16 cellular contexts compared by ENCODE assay signal in the genomic region with DNA sequence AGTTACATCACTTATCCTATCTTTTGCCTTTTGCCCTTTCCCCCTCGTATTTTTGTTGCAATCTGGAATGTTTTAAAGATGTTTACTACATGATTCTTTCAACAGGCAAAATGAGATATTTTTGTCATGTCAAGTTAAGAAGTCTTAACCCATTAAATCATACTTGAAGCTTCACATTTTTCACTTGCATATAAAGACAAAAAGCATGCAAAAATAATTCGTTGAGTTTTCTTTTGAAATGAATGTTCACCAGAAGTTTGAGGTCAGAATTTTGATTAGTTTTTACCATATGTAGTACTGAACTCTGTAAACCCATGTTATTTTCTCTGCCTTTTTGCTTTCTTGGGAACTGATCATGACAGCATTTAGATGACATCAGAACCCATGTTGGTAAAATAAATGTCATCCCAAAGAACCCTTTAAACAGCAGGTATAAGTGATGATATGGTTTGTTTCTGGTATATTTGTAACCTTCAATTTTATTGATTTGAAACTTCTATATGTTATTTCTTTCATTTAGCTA.
DNase-seq lines count a peak whose midpoint lies in the region; ATAC-seq and TF ChIP-seq lines count a peak whose summit lies in the region.
"Had no signal": no experiment of that assay in that cellular context is flagged by ENCODE, and none has a peak within 500 bp of the region (broad histone marks: within the 10 kb centered on the region; RNA-seq: fewer than 3 reads in every experiment).

No MANE protein-coding gene starts in this region.

- H3K27me3 ChIP-seq in muscle layer of duodenum (ENCODE audit: low read depth, low read length): no peaks in the 10 kb centered on the region
- H3K27me3 ChIP-seq in tibial artery: no peaks in the 10 kb centered on the region
- H3K27me3 ChIP-seq: BLaER1 treated with 17β-estradiol and CSF1 and Interleukin-3, amounts not matched to agents 10 nM and 100 nM had no signal

- H3K9ac ChIP-seq in SK-N-MC (ENCODE audit: insufficient read length): no peak overlapping the region
- H3K9ac ChIP-seq: BLaER1 treated with 17β-estradiol and CSF1 and Interleukin-3, amounts not matched to agents 10 nM and 100 nM; parathyroid adenoma had no signal

- H3K4me3 ChIP-seq in SK-N-MC (no peak overlapping the region), muscle layer of duodenum (ENCODE audit: low read depth in 1 of 2, low read length in 2 of 2) (no peak overlapping the region), tibial artery (no peak overlapping the region)
- H3K4me3 ChIP-seq: BLaER1 treated with 17β-estradiol and CSF1 and Interleukin-3, amounts not matched to agents 10 nM and 100 nM had no signal

- no peaks in the 10 kb centered on the region for H3K27me3 Mint-ChIP-seq in brain
- H3K27me3 Mint-ChIP-seq: effector memory CD8-positive, alpha-beta T cell had no signal

- H3K36me3 ChIP-seq in SK-N-MC (ENCODE audit: insufficient read depth, low read length) (no peaks in the 10 kb centered on the region), muscle layer of duodenum (ENCODE audit: control insufficient read depth in 1 of 2, insufficient read depth in 2 of 2, low read length in 2 of 2) (peaks cover 0 to 3% of the 10 kb centered on the region in 2 donors), tibial artery (no peaks in the 10 kb centered on the region)

- no peaks in the 10 kb centered on the region for H3K9me3 ChIP-seq in SK-N-MC (ENCODE audit: low read depth, low read length)
- H3K9me3 ChIP-seq in muscle layer of duodenum (ENCODE audit: control insufficient read depth in 1 of 2, low read length in 2 of 2): no peaks in the 10 kb centered on the region
- H3K9me3 ChIP-seq in tibial artery: no peaks in the 10 kb centered on the region
- H3K9me3 ChIP-seq: BLaER1 treated with 17β-estradiol and CSF1 and Interleukin-3, amounts not matched to agents 10 nM and 100 nM had no signal

- H3K27ac Mint-ChIP-seq in brain: peak overlapping the region in 4 of 5 experiments; percentile 52 to 95 (median 82)
- H3K27ac Mint-ChIP-seq: effector memory CD8-positive, alpha-beta T cell; T-helper 2 cell treated with Interferon-gamma antibody and Interleukin-4, amounts not matched to agents 5 μg/mL and 100 μg/mL, for 36 hours had no signal

- TF ChIP-seq CTCF in brain (conservative IDR thresholded peaks at IDR 0.05) (no peak), tibial artery (IDR thresholded peaks at IDR 0.05) (no peak)

- H3K36me3 Mint-ChIP-seq in brain: peaks cover 41% of the 10 kb centered on the region

- H3K4me3 Mint-ChIP-seq in brain: no peak overlapping the region
- H3K4me3 Mint-ChIP-seq: effector memory CD8-positive, alpha-beta T cell; T-helper 2 cell treated with Interferon-gamma antibody and Interleukin-4, amounts not matched to agents 5 μg/mL and 100 μg/mL, for 36 hours had no signal

- ATAC-seq in HG03025 (IDR thresholded peaks at IDR 0.05; ENCODE audit: low FRiP score, unreplicated experiment): no peak
- ATAC-seq: activated CD4-positive, CD25-positive, alpha-beta regulatory T cell treated with anti-CD3 and anti-CD28 coated beads, Interleukin-2, amount 50 U/mL, for 24 hours; effector memory CD8-positive, alpha-beta T cell had no signal

- DNase-seq in SK-N-MC (ENCODE audit: low read depth, low spot score) (no peak), tibial artery (no peak), NCI-H2081 (lab: John Stamatoyannopoulos, UW) (no peak), DMS114 treated with DMSO at 0.1 percent for 48 hours (lab: John Stamatoyannopoulos, UW; ENCODE audit: unreplicated experiment) (no peak)
- DNase-seq: activated naive CD4-positive, alpha-beta T cell; DMS53; effector memory CD8-positive, alpha-beta T cell; NCI-H187; SIG-M5 had no signal

- H3K4me1 Mint-ChIP-seq in brain: peaks cover 44% of the 10 kb centered on the region

- H3K9me3 Mint-ChIP-seq in brain: no peaks in the 10 kb centered on the region
- H3K9me3 Mint-ChIP-seq: effector memory CD8-positive, alpha-beta T cell; T-helper 2 cell treated with Interferon-gamma antibody and Interleukin-4, amounts not matched to agents 5 μg/mL and 100 μg/mL, for 36 hours had no signal

- H3K4me1 ChIP-seq in muscle layer of duodenum (ENCODE audit: control insufficient read depth in 1 of 2, insufficient read depth in 2 of 2, low read length in 2 of 2) (peaks cover 12 to 62% of the 10 kb centered on the region in 2 donors), tibial artery (peaks cover 0 to 96% (median 74%) of the 10 kb centered on the region in 4 donors)

- intact Hi-C loops in tibial artery (cut with DNase I; ENCODE audit: low total_unique reads): loop anchor here (5.0 kb wide), 2 partner anchors 47 to 58 kb away; no protein-coding TSS in a partner anchor

- H3K27ac ChIP-seq in SK-N-MC (0 out of 2 replicates have a peak overlapping the region, but pooled peaks have one; percentile 2), muscle layer of duodenum (ENCODE audit: low read length) (peak overlapping the region; percentile 70), tibial artery (peak overlapping the region; percentile 69 to 81)
- H3K27ac ChIP-seq: BLaER1 treated with 17β-estradiol and CSF1 and Interleukin-3, amounts not matched to agents 10 nM and 100 nM; parathyroid adenoma had no signal

Comparison
In these comparisons a context has a peak if more than half of its experiments do, and no peak if none do; other contexts are left out.
1. H3K27ac ChIP-seq: peak in every context shown above with its lines; median percentile 75 in tibial artery; 70 in muscle layer of duodenum; 2 in SK-N-MC.